Comparison of ENCODE assay signal across 13 cellular contexts in the genomic region with DNA sequence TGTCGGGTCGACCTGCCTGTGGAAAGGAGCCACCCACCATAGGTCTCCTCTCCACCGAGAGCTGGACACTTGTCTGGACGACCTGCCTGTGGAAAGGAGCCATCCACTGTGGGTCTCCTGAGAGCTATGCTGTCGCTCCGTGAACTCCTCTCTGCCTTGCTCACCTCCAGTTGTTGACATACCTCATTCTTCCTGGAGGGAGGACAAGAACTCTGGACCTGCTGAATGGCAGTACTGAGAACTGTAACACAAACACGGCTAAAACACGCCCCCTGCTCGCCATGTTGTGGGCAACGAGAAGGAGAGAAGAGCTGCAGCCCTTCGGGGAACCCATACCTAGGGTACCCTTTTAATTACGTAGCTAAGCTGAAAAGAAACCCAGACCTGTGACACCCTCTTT.
"Had no signal": no experiment of that assay in that cellular context is flagged by ENCODE, and none has a peak within 500 bp of the region (broad histone marks: within the 10 kb centered on the region; RNA-seq: fewer than 3 reads in every experiment).

No MANE protein-coding gene starts in this region.

- H3K9me3 Mint-ChIP-seq: neural crest cell; stimulated activated naive CD8-positive, alpha-beta T cell treated with anti-CD3 and anti-CD28 coated beads, Interleukin-15, Interleukin-2, amounts not matched to agents 100 ng/mL and 50 ng/mL, for 24 hours; T-cell had no signal

- DNase-seq: activated CD4-positive, CD25-positive, alpha-beta regulatory T cell treated with anti-CD3 and anti-CD28 coated beads, Interleukin-2, amount 50 U/mL, for 72 hours; effector CD4-positive, alpha-beta T cell; hypothalamus; islet precursor cell; midbrain; stimulated activated CD4-positive, alpha-beta T cell treated with anti-CD3 and anti-CD28 coated beads, Interleukin-2, amount 100 ng/mL, for 24 hours; T-cell; T-helper 9 cell; trophoblast cell had no signal

- H3K4me3 Mint-ChIP-seq: neural crest cell; stimulated activated naive CD8-positive, alpha-beta T cell treated with anti-CD3 and anti-CD28 coated beads, Interleukin-15, Interleukin-2, amounts not matched to agents 100 ng/mL and 50 ng/mL, for 24 hours; T-cell had no signal

- H3K27me3 Mint-ChIP-seq: activated naive CD8-positive, alpha-beta T cell; progenitor cell of endocrine pancreas; stimulated activated naive CD8-positive, alpha-beta T cell treated with anti-CD3 and anti-CD28 coated beads, Interleukin-15, Interleukin-2, amounts not matched to agents 100 ng/mL and 50 ng/mL, for 24 hours; T-cell had no signal

- H3K27ac Mint-ChIP-seq: progenitor cell of endocrine pancreas; stimulated activated naive CD8-positive, alpha-beta T cell treated with anti-CD3 and anti-CD28 coated beads, Interleukin-15, Interleukin-2, amounts not matched to agents 100 ng/mL and 50 ng/mL, for 24 hours had no signal

- ATAC-seq: T-cell had no signal
